15 cellular contexts compared by ENCODE assay signal in genomic region chrX:136210243-136210642, GRCh38. TPM values are rescaled to one million over a fixed set of nuclear protein-coding genes. Genes with fewer than 3 reads are reported as not detected.
DNase-seq lines count a peak whose midpoint lies in the region; ATAC-seq and TF ChIP-seq lines count a peak whose summit lies in the region.
"Had no signal": no experiment of that assay in that cellular context is flagged by ENCODE, and none has a peak within 500 bp of the region (broad histone marks: within the 10 kb centered on the region; RNA-seq: fewer than 3 reads in every experiment).

No MANE protein-coding gene starts in this region.

- BruUV-seq in IMR-90 (replicated peaks; lab: Mats Ljungman, UMichigan) (TSS peak; percentile 91), PC-3 (replicated peaks; lab: Mats Ljungman, UMichigan) (no TSS peak)

- peaks cover 10% of the 10 kb centered on the region for H3K9me1 ChIP-seq in IMR-90 (ENCODE audit: insufficient read depth, low read length)

- no CpG with 5 or more reads among the region's 7 CpGs for WGBS in IMR-90 (ENCODE audit: extremely low coverage in 2 of 2, insufficient read length in 1 of 2), 2 experiments

- no peak overlapping the region for H3K4ac ChIP-seq in IMR-90 (ENCODE audit: low read depth, low read length)

- H3K14ac ChIP-seq in IMR-90 (replicated peaks; ENCODE audit: low read depth, low read length): no peak overlapping the region

- H3K27me3 ChIP-seq in IMR-90 (ENCODE audit: control insufficient read depth, insufficient read depth, low read length) (no peaks in the 10 kb centered on the region; the same call in 1 of the 2 replicates), adipocyte (replicated peaks; ENCODE audit: control insufficient read depth, insufficient read depth, low read length) (no peaks in the 10 kb centered on the region), gastrocnemius medialis (no peaks in the 10 kb centered on the region), PC-3 (ENCODE audit: low read length) (no peaks in the 10 kb centered on the region)

- CTCF ChIA-PET in IMR-90 (lab: Yijun Ruan, JAX): interaction anchor here (1.9 to 2.1 kb wide), 2 partner anchors 178 to 182 kb away, joined by 4 to 13 read pairs; no protein-coding TSS in a partner anchor
- CTCF ChIA-PET in PC-3 (lab: Charles Lee): no interaction called here

- TF ChIP-seq POLR2A in IMR-90 (IDR thresholded peaks at IDR 0.05; ENCODE audit: low read depth, low read length) (no peak), gastrocnemius medialis (IDR thresholded peaks at IDR 0.05) (no peak)

- DNase-seq in IMR-90 (no peak), adipocyte (ENCODE audit: low read depth) (no peak), gastrocnemius medialis (no peak), PC-3 (no peak), GM13976 (ENCODE audit: low spot score) (no peak)
- DNase-seq in activated T-cell treated with anti-CD3 and anti-CD28 coated beads, Interleukin-2, amount 50 U/mL, for 4 hours: no peak
- DNase-seq: activated naive CD8-positive, alpha-beta T cell treated with anti-CD3 and anti-CD28 coated beads, Interleukin-2, amount 10 ng/mL, durations not matched to agents 7 days and 5 days; CD4-positive, CD25-positive, alpha-beta regulatory T cell; erythroblast; hypothalamus; MM.1S; NCI-H226 had no signal

- H3K4me3 Mint-ChIP-seq in activated T-cell treated with anti-CD3 and anti-CD28 coated beads, Interleukin-2, amount 50 U/mL, for 4 hours: no peak overlapping the region
- H3K4me3 Mint-ChIP-seq: activated naive CD8-positive, alpha-beta T cell treated with anti-CD3 and anti-CD28 coated beads, Interleukin-2, amount 10 ng/mL, durations not matched to agents 7 days and 5 days; CD4-positive, CD25-positive, alpha-beta regulatory T cell; central memory CD8-positive, alpha-beta T cell had no signal

- no peak overlapping the region for H2BK5ac ChIP-seq in IMR-90 (ENCODE audit: low read depth, low read length, poor library complexity, severe bottlenecking)

- no peaks in the 10 kb centered on the region for H3K79me1 ChIP-seq in IMR-90 (ENCODE audit: low read depth in 1 of 2, low read length in 2 of 2)

- dilution Hi-C loops in IMR-90 (cut with HindIII; ENCODE audit: low sequenced_read_pairs, unreplicated experiment): no loop called here

- no peak overlapping the region for H4K5ac ChIP-seq in IMR-90 (ENCODE audit: low read depth, low read length)

- H3K9me3 Mint-ChIP-seq in activated T-cell treated with anti-CD3 and anti-CD28 coated beads, Interleukin-2, amount 50 U/mL, for 4 hours: no peaks in the 10 kb centered on the region
- H3K9me3 Mint-ChIP-seq: activated naive CD8-positive, alpha-beta T cell treated with anti-CD3 and anti-CD28 coated beads, Interleukin-2, amount 10 ng/mL, durations not matched to agents 7 days and 5 days; CD4-positive, CD25-positive, alpha-beta regulatory T cell; central memory CD8-positive, alpha-beta T cell had no signal

- peak; percentile 52 for ATAC-seq in GM18909 (IDR thresholded peaks at IDR 0.05; ENCODE audit: poor library complexity, unreplicated experiment)
- ATAC-seq in IMR-90 (ENCODE audit: low read depth): no peak
- no peak for ATAC-seq in gastrocnemius medialis
- ATAC-seq in PC-3: no peak
- no peak for ATAC-seq in HG02870 (IDR thresholded peaks at IDR 0.05; ENCODE audit: unreplicated experiment)
- no peak for ATAC-seq in activated T-cell treated with anti-CD3 and anti-CD28 coated beads, Interleukin-2, amount 50 U/mL, for 4 hours

- no peak overlapping the region for H3K23ac ChIP-seq in IMR-90 (ENCODE audit: low read depth, low read length)

- no peak for TF ChIP-seq RAD21 in IMR-90 (IDR thresholded peaks at IDR 0.05; ENCODE audit: low read length)

- H3K36me3 ChIP-seq in IMR-90 (ENCODE audit: control insufficient read depth, insufficient read depth, low read length): peaks cover 31% of the 10 kb centered on the region
- H3K36me3 ChIP-seq in adipocyte (ENCODE audit: control insufficient read depth, insufficient read depth, low read length, severe bottlenecking): peaks cover 49% of the 10 kb centered on the region
- H3K36me3 ChIP-seq in gastrocnemius medialis: peaks cover 0 to 25% of the 10 kb centered on the region in 2 donors
- H3K36me3 ChIP-seq in PC-3 (ENCODE audit: low read depth, low read length): no peaks in the 10 kb centered on the region

- no peaks in the 10 kb centered on the region for H3K9me3 ChIP-seq in IMR-90 (ENCODE audit: control insufficient read depth, insufficient read depth, low read length)
- H3K9me3 ChIP-seq in adipocyte (ENCODE audit: control insufficient read depth, low read length): no peaks in the 10 kb centered on the region
- no peaks in the 10 kb centered on the region for H3K9me3 ChIP-seq in gastrocnemius medialis
- H3K9me3 ChIP-seq in PC-3 (ENCODE audit: low read length): no peaks in the 10 kb centered on the region

- no peaks in the 10 kb centered on the region for H3K27me3 Mint-ChIP-seq in activated T-cell treated with anti-CD3 and anti-CD28 coated beads, Interleukin-2, amount 50 U/mL, for 4 hours (ENCODE audit: low read depth)
- H3K27me3 Mint-ChIP-seq: activated naive CD8-positive, alpha-beta T cell treated with anti-CD3 and anti-CD28 coated beads, Interleukin-2, amount 10 ng/mL, durations not matched to agents 7 days and 5 days; CD4-positive, CD25-positive, alpha-beta regulatory T cell; central memory CD8-positive, alpha-beta T cell had no signal

- TF ChIP-seq CTCF in IMR-90 (conservative IDR thresholded peaks at IDR 0.05; ENCODE audit: low read depth, low read length): no peak
- TF ChIP-seq CTCF in gastrocnemius medialis (IDR thresholded peaks at IDR 0.05 in 4 of 5, conservative IDR thresholded peaks at IDR 0.05 in 1 of 5): no peak
- TF ChIP-seq CTCF in PC-3 (conservative IDR thresholded peaks at IDR 0.05; ENCODE audit: low read depth, low read length): no peak
- no peak for TF ChIP-seq CTCF in GM13976 (IDR thresholded peaks at IDR 0.05; ENCODE audit: borderline replicate concordance, control extremely low read depth, extremely low read depth, insufficient read depth, missing control alignments)

- POLR2A ChIA-PET in IMR-90 (lab: Charles Lee; ENCODE audit: unreplicated experiment) (no interaction called here), PC-3 (lab: Charles Lee; ENCODE audit: unreplicated experiment) (no interaction called here)

- intact Hi-C loops in IMR-90 (cut with micrococcal nuclease) (no loop called here), gastrocnemius medialis (cut with DNase I; ENCODE audit: low total_unique reads) (loop anchor here (5.0 kb wide), 2 partner anchors 42 to 57 kb away; partner anchors contain the start of gene MAP7D3), PC-3 (cut with micrococcal nuclease) (loop anchor here (5.0 kb wide), 1 partner anchor 57 kb away; no protein-coding TSS in a partner anchor)

- no peaks in the 10 kb centered on the region for H3F3A ChIP-seq in PC-3 (ENCODE audit: low read length, unreplicated experiment)

- H2BK20ac ChIP-seq in IMR-90 (ENCODE audit: low read depth, low read length): no peak overlapping the region

- H3K18ac ChIP-seq in IMR-90 (ENCODE audit: low read depth, low read length): no peak overlapping the region

- H2BK15ac ChIP-seq in IMR-90 (ENCODE audit: low read depth, low read length): no peak overlapping the region

- no peak overlapping the region; the same call in 1 of the 2 replicates for H2BK120ac ChIP-seq in IMR-90 (ENCODE audit: low read depth, low read length)

- H2AFZ ChIP-seq in IMR-90 (replicated peaks; ENCODE audit: low read length, poor library complexity): no peak overlapping the region
- H2AFZ ChIP-seq in PC-3 (ENCODE audit: low read length): no peak overlapping the region

- H3K27ac ChIP-seq in IMR-90 (ENCODE audit: insufficient read depth, low read length): no peak overlapping the region
- H3K27ac ChIP-seq in gastrocnemius medialis: peak overlapping the region; percentile 68 to 92 (median 80)
- H3K27ac ChIP-seq in PC-3 (ENCODE audit: low read length): no peak overlapping the region

- H4K91ac ChIP-seq in IMR-90 (ENCODE audit: insufficient read depth, low read depth, low read length): no peak overlapping the region

- H3K9ac ChIP-seq in IMR-90 (ENCODE audit: low read depth, low read length) (no peak overlapping the region), adipocyte (ENCODE audit: low read length) (peak overlapping the region; percentile 84), PC-3 (ENCODE audit: low read length) (no peak overlapping the region)

- H3K79me2 ChIP-seq in PC-3 (ENCODE audit: low read length): no peaks in the 10 kb centered on the region

- no peak overlapping the region for H2AK5ac ChIP-seq in IMR-90 (ENCODE audit: low read depth, low read length)

- H4K8ac ChIP-seq in IMR-90 (ENCODE audit: low read depth in 2 of 2, low read length in 2 of 2): no peak overlapping the region

- H3K4me1 ChIP-seq in IMR-90 (ENCODE audit: control insufficient read depth, insufficient read depth, low read length) (peaks cover 9% of the 10 kb centered on the region), adipocyte (ENCODE audit: control insufficient read depth, insufficient read depth, low read length) (peaks cover 67% of the 10 kb centered on the region), gastrocnemius medialis (peaks cover 0 to 13% of the 10 kb centered on the region in 2 donors), PC-3 (ENCODE audit: insufficient read depth, low read length) (peaks cover 15% of the 10 kb centered on the region)

- H4K20me1 ChIP-seq in IMR-90 (ENCODE audit: insufficient read depth, low read length) (no peaks in the 10 kb centered on the region; the same call in 1 of the 2 replicates), PC-3 (ENCODE audit: low read length) (no peaks in the 10 kb centered on the region)

- no peak overlapping the region for H3K56ac ChIP-seq in IMR-90 (ENCODE audit: extremely low read depth, insufficient read depth, low read length)

- peaks cover 2% of the 10 kb centered on the region for H3K36me3 Mint-ChIP-seq in activated T-cell treated with anti-CD3 and anti-CD28 coated beads, Interleukin-2, amount 50 U/mL, for 4 hours (ENCODE audit: insufficient read depth)
- H3K36me3 Mint-ChIP-seq: activated naive CD8-positive, alpha-beta T cell treated with anti-CD3 and anti-CD28 coated beads, Interleukin-2, amount 10 ng/mL, durations not matched to agents 7 days and 5 days; CD4-positive, CD25-positive, alpha-beta regulatory T cell had no signal

- H2AK9ac ChIP-seq in IMR-90 (replicated peaks; ENCODE audit: low read depth, low read length, poor library complexity): no peak overlapping the region

- H3K4me3 ChIP-seq in IMR-90 (ENCODE audit: insufficient read depth, low read depth, low read length) (no peak overlapping the region), adipocyte (ENCODE audit: low read length) (no peak overlapping the region), gastrocnemius medialis (no peak overlapping the region), PC-3 (ENCODE audit: low read length) (no peak overlapping the region)

- in situ Hi-C loops in IMR-90 (cut with MboI; ENCODE audit: low sequenced_read_pairs): no loop called here
- in situ Hi-C loops in gastrocnemius medialis (cut with MboI; ENCODE audit: low sequenced_read_pairs in 4 of 4): loop anchor here in 2 of 4 donors (10.0 kb wide), 2 partner anchors 45 to 55 kb away; no protein-coding TSS in a partner anchor
- in situ Hi-C loops in GM13976 (cut with MboI; ENCODE audit: low sequenced_read_pairs, unreplicated experiment): no loop called here

- no peak overlapping the region for H3K4me2 ChIP-seq in IMR-90 (ENCODE audit: low read depth, low read length)
- H3K4me2 ChIP-seq in PC-3 (ENCODE audit: low read length): no peak overlapping the region

- H3K9me2 ChIP-seq in PC-3 (replicated peaks; ENCODE audit: low read length): no peaks in the 10 kb centered on the region

- H3K4me1 Mint-ChIP-seq in activated T-cell treated with anti-CD3 and anti-CD28 coated beads, Interleukin-2, amount 50 U/mL, for 4 hours (ENCODE audit: low read depth): peaks cover 6% of the 10 kb centered on the region
- H3K4me1 Mint-ChIP-seq: central memory CD8-positive, alpha-beta T cell had no signal

RNA-seq across cellular contexts. Expression of gene MAP7D3, which starts 41.0 kb away (rescaled TPM):
- total RNA-seq in IMR-90 (2012; rRNA removed) (21.7 and 23.8 TPM in 2 replicates), gastrocnemius medialis (10 to 100 TPM; 10.5 to 26.1 (median 13.9) TPM), PC-3 (2014; rRNA removed) (0.40 and 0.69 TPM in 2 replicates)
- 9.7 and 10.0 TPM in 2 replicates for polyA plus RNA-seq in IMR-90 (2012; rRNA removed)
- polyA plus RNA-seq in IMR-90 (2012; cell fraction: cytosol; rRNA removed): 4.4 and 5.7 TPM in 2 replicates
- polyA plus RNA-seq in IMR-90 (2012; cell fraction: nucleus; rRNA removed; ENCODE audit: low replicate concordance): 6.1 and 14.1 TPM in 2 replicates
- 10 to 100 TPM; 16.9 to 20.4 (median 19.4) TPM for total RNA-seq in activated T-cell treated with anti-CD3 and anti-CD28 coated beads, Interleukin-2, amount 50 U/mL, for 4 hours

Comparison
In these comparisons a context has a peak if more than half of its experiments do, and no peak if none do; other contexts are left out.
1. H3K27ac ChIP-seq: peak in gastrocnemius medialis (4 of 4); none in IMR-90 (single experiment) and PC-3 (single experiment).